Comparison of ENCODE assay signal across 8 cellular contexts in genomic region chr16:57809843-57810196, GRCh38. TPM values are rescaled to one million over a fixed set of nuclear protein-coding genes. Genes with fewer than 3 reads are reported as not detected.
A peak's percentile ranks its signal among the peaks of the same experiment; 100 is the strongest.
DNase-seq lines count a peak whose midpoint lies in the region; ATAC-seq and TF ChIP-seq lines count a peak whose summit lies in the region.

No MANE protein-coding gene starts in this region.

- TF ChIP-seq CTCF in colonic mucosa (IDR thresholded peaks at IDR 0.05) (no peak), gastrocnemius medialis (IDR thresholded peaks at IDR 0.05 in 4 of 5, conservative IDR thresholded peaks at IDR 0.05 in 1 of 5) (no peak)

- in situ Hi-C loops in gastrocnemius medialis (cut with MboI; ENCODE audit: low sequenced_read_pairs in 4 of 4), result no loop called here

- H3K4me1 ChIP-seq in colonic mucosa, result peaks cover 17% of the 10 kb centered on the region
- peaks cover 13 to 24% of the 10 kb centered on the region in 2 donors for H3K4me1 ChIP-seq in gastrocnemius medialis

- H3K9me3 ChIP-seq in colonic mucosa, result no peaks in the 10 kb centered on the region
- H3K9me3 ChIP-seq in gastrocnemius medialis, result no peaks in the 10 kb centered on the region

- H3K36me3 ChIP-seq in colonic mucosa (no peaks in the 10 kb centered on the region), gastrocnemius medialis (no peaks in the 10 kb centered on the region)

- intact Hi-C loops in colonic mucosa (cut with DNase I), result no loop called here
- intact Hi-C loops in gastrocnemius medialis (cut with DNase I; ENCODE audit: low total_unique reads), result no loop called here
- intact Hi-C loops in posterior vena cava (cut with DNase I), result no loop called here

- DNase-seq in colonic mucosa (no peak), gastrocnemius medialis (no peak), germinal center (ENCODE audit: low spot score) (no peak), posterior vena cava (ENCODE audit: low spot score) (no peak), NOMO-1 treated with DMSO at 0.1 percent for 48 hours (lab: John Stamatoyannopoulos, UW; ENCODE audit: unreplicated experiment) (no peak)

- ATAC-seq in GM19463 (IDR thresholded peaks at IDR 0.05; ENCODE audit: unreplicated experiment), result peak; percentile 9
- peak; percentile 9 for ATAC-seq in HG03520 (IDR thresholded peaks at IDR 0.05; ENCODE audit: unreplicated experiment)
- ATAC-seq in gastrocnemius medialis, result no peak
- no peak for ATAC-seq in GM19452 (IDR thresholded peaks at IDR 0.05; ENCODE audit: unreplicated experiment)

- no peaks in the 10 kb centered on the region for H3K27me3 ChIP-seq in colonic mucosa
- H3K27me3 ChIP-seq in gastrocnemius medialis, result no peaks in the 10 kb centered on the region

- H3K4me3 ChIP-seq in colonic mucosa, result no peak overlapping the region
- H3K4me3 ChIP-seq in gastrocnemius medialis, result no peak overlapping the region

- no peak for TF ChIP-seq POLR2A in gastrocnemius medialis (IDR thresholded peaks at IDR 0.05)

- peak overlapping the region in 1 of 2 donors; percentile 60 for H3K9ac ChIP-seq in colonic mucosa (ENCODE audit: low read depth in 2 of 2, low read length in 2 of 2)

- H3K27ac ChIP-seq in colonic mucosa (peak overlapping the region; percentile 53), gastrocnemius medialis (peak overlapping the region; percentile 50 to 73 (median 68))

RNA-seq across cellular contexts. Expression of gene KIFC3, which starts 7.5 kb away (rescaled TPM):
- 1 to 10 TPM; 3.8 to 5.7 TPM for total RNA-seq in colonic mucosa
- total RNA-seq in gastrocnemius medialis, result 10 to 100 TPM in 1 of 4 donors, 1 to 10 TPM in 3; 2.1 to 12.0 (median 3.2) TPM
- 10 to 100 TPM; 63.9 to 67.7 TPM for total RNA-seq in posterior vena cava

Comparison
In these comparisons a context has a peak if more than half of its experiments do, and no peak if none do; other contexts are left out.
1. ATAC-seq: peak in GM19463 (single experiment) and HG03520 (single experiment); none in gastrocnemius medialis (0 of 2) and GM19452 (single experiment).
2. RNA of gene KIFC3, which starts 7.5 kb away (total RNA-seq): 63.9 to 67.7 TPM in posterior vena cava; 3.8 to 5.7 TPM in colonic mucosa and 2.1 to 12.0 TPM in gastrocnemius medialis; every median in the first group is over 4 times any median in the second.